ENCODE assay signal across 9 cellular contexts in genomic region chr4:40200881-40201797, GRCh38. TPM values are rescaled to one million over a fixed set of nuclear protein-coding genes. Genes with fewer than 3 reads are reported as not detected.
DNase-seq lines count a peak whose midpoint lies in the region; ATAC-seq and TF ChIP-seq lines count a peak whose summit lies in the region.
"Had no signal": no experiment of that assay in that cellular context is flagged by ENCODE, and none has a peak within 500 bp of the region (broad histone marks: within the 10 kb centered on the region; RNA-seq: fewer than 3 reads in every experiment).

No MANE protein-coding gene starts in this region.

- H3K4me2 ChIP-seq in PC-3 (ENCODE audit: low read length) (peak overlapping the region; percentile 46), neural progenitor cell (no peak overlapping the region)

- H3K9me3 Mint-ChIP-seq in MCF 10A (ENCODE audit: unreplicated experiment) (no peaks in the 10 kb centered on the region), neural progenitor cell (no peaks in the 10 kb centered on the region)
- H3K9me3 Mint-ChIP-seq: nephron progenitor cell had no signal

- intact Hi-C loops in breast epithelium (cut with DNase I; ENCODE audit: low total_unique reads): no loop called here
- intact Hi-C loops in MCF 10A (cut with micrococcal nuclease): no loop called here
- intact Hi-C loops in PC-3 (cut with micrococcal nuclease): no loop called here
- intact Hi-C loops in vagina (cut with DNase I): no loop called here

- H4K20me1 ChIP-seq in PC-3 (ENCODE audit: low read length) (no peaks in the 10 kb centered on the region), neural progenitor cell (ENCODE audit: low read depth) (no peaks in the 10 kb centered on the region)

- peak overlapping the region; percentile 43 to 83 for H3K27ac ChIP-seq in breast epithelium
- peak overlapping the region; percentile 71 for H3K27ac ChIP-seq in PC-3 (ENCODE audit: low read length)
- peak overlapping the region; percentile 76 for H3K27ac ChIP-seq in vagina
- no peak overlapping the region for H3K27ac ChIP-seq in neural progenitor cell

- H3K79me2 ChIP-seq in PC-3 (ENCODE audit: low read length) (no peaks in the 10 kb centered on the region), neural progenitor cell (ENCODE audit: low read depth) (peaks cover 5% of the 10 kb centered on the region)

- H3K4me3 ChIP-seq in breast epithelium (peak overlapping the region in 2 of 3 donors; percentile 3 to 40), PC-3 (ENCODE audit: low read length) (no peak overlapping the region), endocrine pancreas (ENCODE audit: control insufficient read depth, insufficient read depth, low read length) (peak overlapping the region; percentile 6), vagina (peak overlapping the region; percentile 11 to 12), BE2C (ENCODE audit: low read depth, low read length) (no peak overlapping the region), neural progenitor cell (no peak overlapping the region)

- CTCF ChIA-PET in MCF 10A (lab: Yijun Ruan, JAX) (no interaction called here), PC-3 (lab: Charles Lee) (no interaction called here)

- TF ChIP-seq POLR2A in breast epithelium (IDR thresholded peaks at IDR 0.05) (no peak), vagina (IDR thresholded peaks at IDR 0.05) (no peak)

- H3K4me3 Mint-ChIP-seq in MCF 10A (ENCODE audit: unreplicated experiment) (no peak overlapping the region), neural progenitor cell (no peak overlapping the region)
- H3K4me3 Mint-ChIP-seq: nephron progenitor cell had no signal

- H3K36me3 ChIP-seq in breast epithelium: no peaks in the 10 kb centered on the region
- H3K36me3 ChIP-seq in PC-3 (ENCODE audit: low read depth, low read length): no peaks in the 10 kb centered on the region
- no peaks in the 10 kb centered on the region for H3K36me3 ChIP-seq in endocrine pancreas (ENCODE audit: control insufficient read depth, insufficient read depth, low read length)
- no peaks in the 10 kb centered on the region for H3K36me3 ChIP-seq in vagina
- no peaks in the 10 kb centered on the region for H3K36me3 ChIP-seq in BE2C
- no peaks in the 10 kb centered on the region for H3K36me3 ChIP-seq in neural progenitor cell

- POLR2A ChIA-PET in MCF 10A (lab: Yijun Ruan, JAX): no interaction called here
- POLR2A ChIA-PET in PC-3 (lab: Charles Lee; ENCODE audit: unreplicated experiment): no interaction called here

- H3K36me3 Mint-ChIP-seq in MCF 10A (ENCODE audit: insufficient read depth, unreplicated experiment) (peaks cover 4% of the 10 kb centered on the region), neural progenitor cell (peaks cover 9% of the 10 kb centered on the region)

- TF ChIP-seq CTCF in breast epithelium (IDR thresholded peaks at IDR 0.05) (no peak), MCF 10A (IDR thresholded peaks at IDR 0.05; ENCODE audit: unreplicated experiment) (no peak), PC-3 (conservative IDR thresholded peaks at IDR 0.05; ENCODE audit: low read depth, low read length) (no peak), vagina (IDR thresholded peaks at IDR 0.05) (no peak), BE2C (IDR thresholded peaks at IDR 0.05; ENCODE audit: low read depth, low read length) (no peak), omental fat pad (IDR thresholded peaks at IDR 0.05) (no peak), neural progenitor cell (IDR thresholded peaks at IDR 0.05) (no peak)

- H3K27ac Mint-ChIP-seq in MCF 10A (ENCODE audit: low read depth, unreplicated experiment) (no peak overlapping the region), neural progenitor cell (no peak overlapping the region)
- H3K27ac Mint-ChIP-seq: nephron progenitor cell had no signal

- H3K27me3 ChIP-seq in breast epithelium: no peaks in the 10 kb centered on the region
- H3K27me3 ChIP-seq in PC-3 (ENCODE audit: low read length): no peaks in the 10 kb centered on the region
- H3K27me3 ChIP-seq in endocrine pancreas (ENCODE audit: control insufficient read depth, insufficient read depth, low read length): no peaks in the 10 kb centered on the region
- no peaks in the 10 kb centered on the region for H3K27me3 ChIP-seq in vagina
- H3K27me3 ChIP-seq in BE2C: no peaks in the 10 kb centered on the region
- no peaks in the 10 kb centered on the region for H3K27me3 ChIP-seq in neural progenitor cell

- no peaks in the 10 kb centered on the region for H3K9me2 ChIP-seq in PC-3 (replicated peaks; ENCODE audit: low read length)

- BruUV-seq in MCF 10A (replicated peaks; lab: Mats Ljungman, UMichigan): no TSS peak
- no TSS peak for BruUV-seq in PC-3 (replicated peaks; lab: Mats Ljungman, UMichigan)

- no peaks in the 10 kb centered on the region for H3K27me3 Mint-ChIP-seq in MCF 10A (ENCODE audit: insufficient read depth, unreplicated experiment)
- H3K27me3 Mint-ChIP-seq in neural progenitor cell (ENCODE audit: insufficient read depth, low read depth): peaks cover 3% of the 10 kb centered on the region

- ATAC-seq in PC-3 (peak; percentile 58), omental fat pad (ENCODE audit: low FRiP score) (no peak)

- no peak for DNase-seq in breast epithelium (ENCODE audit: low spot score in 2 of 2)
- no peak for DNase-seq in MCF 10A (ENCODE audit: unreplicated experiment)
- peak; percentile 37 for DNase-seq in PC-3
- DNase-seq in vagina (ENCODE audit: extremely low spot score in 2 of 2): peak in 1 of 2 donors; percentile 40
- no peak for DNase-seq in BE2C
- no peak for DNase-seq in omental fat pad (ENCODE audit: low spot score)
- no peak for DNase-seq in neural progenitor cell (ENCODE audit: low spot score)
- DNase-seq: nephron progenitor cell had no signal

- H3K9ac ChIP-seq in PC-3 (ENCODE audit: low read length) (peak overlapping the region; percentile 59), endocrine pancreas (ENCODE audit: control insufficient read depth, insufficient read depth, low read length) (no peak overlapping the region), neural progenitor cell (no peak overlapping the region)

- no peaks in the 10 kb centered on the region for H3F3A ChIP-seq in PC-3 (ENCODE audit: low read length, unreplicated experiment)
- H3F3A ChIP-seq in neural progenitor cell (ENCODE audit: low read depth): peaks cover 18% of the 10 kb centered on the region

- peaks cover 4% of the 10 kb centered on the region for H3K4me1 Mint-ChIP-seq in MCF 10A (ENCODE audit: insufficient read depth, unreplicated experiment)
- H3K4me1 Mint-ChIP-seq in neural progenitor cell: peaks cover 44% of the 10 kb centered on the region

- no peak overlapping the region for H2AFZ ChIP-seq in PC-3 (ENCODE audit: low read length)
- H2AFZ ChIP-seq in neural progenitor cell (replicated peaks): no peak overlapping the region

- H3K4me1 ChIP-seq in breast epithelium: no peaks in the 10 kb centered on the region
- H3K4me1 ChIP-seq in PC-3 (ENCODE audit: insufficient read depth, low read length): peaks cover 14% of the 10 kb centered on the region
- H3K4me1 ChIP-seq in endocrine pancreas (ENCODE audit: control insufficient read depth, insufficient read depth, low read length): no peaks in the 10 kb centered on the region
- no peaks in the 10 kb centered on the region for H3K4me1 ChIP-seq in vagina
- H3K4me1 ChIP-seq in BE2C: no peaks in the 10 kb centered on the region
- H3K4me1 ChIP-seq in neural progenitor cell: peaks cover 51% of the 10 kb centered on the region

- H3K9me3 ChIP-seq in breast epithelium (no peaks in the 10 kb centered on the region), PC-3 (ENCODE audit: low read length) (no peaks in the 10 kb centered on the region), endocrine pancreas (ENCODE audit: control insufficient read depth, low read length) (no peaks in the 10 kb centered on the region), vagina (no peaks in the 10 kb centered on the region), BE2C (no peaks in the 10 kb centered on the region), neural progenitor cell (ENCODE audit: low read depth) (no peaks in the 10 kb centered on the region)

RNA-seq across cellular contexts. Expression of gene RHOH, which starts 4.3 kb away (rescaled TPM):
- total RNA-seq in breast epithelium (10 to 100 TPM in 1 of 3 donors, 1 to 10 TPM in 2; 5.0 to 16.4 (median 9.7) TPM), MCF 10A (2022) (not detected in 2 replicates), PC-3 (2014; rRNA removed) (0.12 TPM in 1 of 2 replicates, not detected in the other), vagina (2.9 TPM), omental fat pad (1 to 10 TPM; 1.8 to 5.8 (median 4.6) TPM), neural progenitor cell (ENCODE audit: low replicate concordance) (5.7 and 11.2 TPM in 2 replicates)
- 1.4 TPM for polyA plus RNA-seq in BE2C (2012; ENCODE audit: insufficient read depth, insufficient read length, low read depth)

Comparison
In these comparisons a context has a peak if more than half of its experiments do, and no peak if none do; other contexts are left out.
1. H3K4me3 ChIP-seq: peak in breast epithelium (2 of 3), endocrine pancreas (single experiment) and vagina (2 of 2); none in PC-3 (single experiment), BE2C (single experiment) and neural progenitor cell (single experiment).